8 cellular contexts compared by ENCODE assay signal in genomic region chr6:127684501-127684900, GRCh38.
"Had no signal": no experiment of that assay in that cellular context is flagged by ENCODE, and none has a peak within 500 bp of the region (broad histone marks: within the 10 kb centered on the region; RNA-seq: fewer than 3 reads in every experiment).

No MANE protein-coding gene starts in this region.

- FAIRE-seq: G401.6, GM12878, GM12891, GM12892, GM18507, GM19239 had no signal

- H3K4me3 ChIP-seq: GM12878 had no signal

- DNase-seq: GDM1, GF-D8 had no signal

- ATAC-seq: GM12878 had no signal
